1 cellular context compared by ENCODE assay signal in the genomic region with DNA sequence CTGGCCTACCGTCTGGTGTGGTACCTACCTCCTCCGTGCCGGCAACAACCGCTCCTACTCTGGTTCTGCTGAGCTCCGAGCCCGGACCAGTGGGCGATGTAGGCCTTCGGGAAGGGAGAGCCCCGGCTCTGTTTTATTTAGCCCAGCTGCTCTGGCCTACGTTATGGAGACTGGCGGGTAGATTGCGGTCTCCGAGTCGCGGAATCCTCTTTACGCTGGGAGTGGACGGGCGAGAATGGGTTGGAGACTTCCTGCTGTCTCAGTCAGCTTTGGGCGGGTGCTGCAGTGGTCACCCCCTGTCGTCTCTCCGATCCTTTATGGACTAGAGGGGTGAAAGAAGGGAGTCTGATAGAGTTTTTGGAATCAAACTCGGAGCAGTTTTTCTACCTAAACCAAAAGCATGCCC.
TF ChIP-seq lines count a peak whose summit lies in the region.

No MANE protein-coding gene starts in this region.

TF ChIP-seq in K562, 482 proteins besides CTCF, POLR2A, EP300 and RAD21 (continued from another document and continues in another):
- TF ChIP-seq, protein P1, sequence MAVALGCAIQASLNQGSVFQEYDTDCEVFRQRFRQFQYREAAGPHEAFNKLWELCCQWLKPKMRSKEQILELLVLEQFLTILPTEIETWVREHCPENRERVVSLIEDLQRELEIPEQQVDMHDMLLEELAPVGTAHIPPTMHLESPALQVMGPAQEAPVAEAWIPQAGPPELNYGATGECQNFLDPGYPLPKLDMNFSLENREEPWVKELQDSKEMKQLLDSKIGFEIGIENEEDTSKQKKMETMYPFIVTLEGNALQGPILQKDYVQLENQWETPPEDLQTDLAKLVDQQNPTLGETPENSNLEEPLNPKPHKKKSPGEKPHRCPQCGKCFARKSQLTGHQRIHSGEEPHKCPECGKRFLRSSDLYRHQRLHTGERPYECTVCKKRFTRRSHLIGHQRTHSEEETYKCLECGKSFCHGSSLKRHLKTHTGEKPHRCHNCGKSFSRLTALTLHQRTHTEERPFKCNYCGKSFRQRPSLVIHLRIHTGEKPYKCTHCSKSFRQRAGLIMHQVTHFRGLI (CRISPR knock-in tag; IDR thresholded peaks at IDR 0.05): no peak
- TF ChIP-seq PHB2 (IDR thresholded peaks at IDR 0.05; ENCODE audit: low read depth): no peak
- TF ChIP-seq GTF2F1 (IDR thresholded peaks at IDR 0.05; ENCODE audit: low read depth, low read length): no peak
- TF ChIP-seq, protein P2, sequence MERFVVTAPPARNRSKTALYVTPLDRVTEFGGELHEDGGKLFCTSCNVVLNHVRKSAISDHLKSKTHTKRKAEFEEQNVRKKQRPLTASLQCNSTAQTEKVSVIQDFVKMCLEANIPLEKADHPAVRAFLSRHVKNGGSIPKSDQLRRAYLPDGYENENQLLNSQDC (CRISPR knock-in tag; IDR thresholded peaks at IDR 0.05): no peak
- TF ChIP-seq CTBP1 (IDR thresholded peaks at IDR 0.05; ENCODE audit: borderline replicate concordance): no peak
- TF ChIP-seq PURB (CRISPR knock-in tag; IDR thresholded peaks at IDR 0.05; ENCODE audit: low read depth): no peak
- TF ChIP-seq RCOR1 (IDR thresholded peaks at IDR 0.05; ENCODE audit: borderline replicate concordance in 1 of 2, low read depth in 2 of 2, low read length in 2 of 2): no peak
- no peak for TF ChIP-seq BRCA1 (IDR thresholded peaks at IDR 0.05)
- no peak for TF ChIP-seq BRCA1 (CRISPR knock-in tag; IDR thresholded peaks at IDR 0.05)
- TF ChIP-seq ZBTB11 (CRISPR knock-in tag; IDR thresholded peaks at IDR 0.05): peak; percentile 55 to 79 (median 75)
- TF ChIP-seq, protein P3, sequence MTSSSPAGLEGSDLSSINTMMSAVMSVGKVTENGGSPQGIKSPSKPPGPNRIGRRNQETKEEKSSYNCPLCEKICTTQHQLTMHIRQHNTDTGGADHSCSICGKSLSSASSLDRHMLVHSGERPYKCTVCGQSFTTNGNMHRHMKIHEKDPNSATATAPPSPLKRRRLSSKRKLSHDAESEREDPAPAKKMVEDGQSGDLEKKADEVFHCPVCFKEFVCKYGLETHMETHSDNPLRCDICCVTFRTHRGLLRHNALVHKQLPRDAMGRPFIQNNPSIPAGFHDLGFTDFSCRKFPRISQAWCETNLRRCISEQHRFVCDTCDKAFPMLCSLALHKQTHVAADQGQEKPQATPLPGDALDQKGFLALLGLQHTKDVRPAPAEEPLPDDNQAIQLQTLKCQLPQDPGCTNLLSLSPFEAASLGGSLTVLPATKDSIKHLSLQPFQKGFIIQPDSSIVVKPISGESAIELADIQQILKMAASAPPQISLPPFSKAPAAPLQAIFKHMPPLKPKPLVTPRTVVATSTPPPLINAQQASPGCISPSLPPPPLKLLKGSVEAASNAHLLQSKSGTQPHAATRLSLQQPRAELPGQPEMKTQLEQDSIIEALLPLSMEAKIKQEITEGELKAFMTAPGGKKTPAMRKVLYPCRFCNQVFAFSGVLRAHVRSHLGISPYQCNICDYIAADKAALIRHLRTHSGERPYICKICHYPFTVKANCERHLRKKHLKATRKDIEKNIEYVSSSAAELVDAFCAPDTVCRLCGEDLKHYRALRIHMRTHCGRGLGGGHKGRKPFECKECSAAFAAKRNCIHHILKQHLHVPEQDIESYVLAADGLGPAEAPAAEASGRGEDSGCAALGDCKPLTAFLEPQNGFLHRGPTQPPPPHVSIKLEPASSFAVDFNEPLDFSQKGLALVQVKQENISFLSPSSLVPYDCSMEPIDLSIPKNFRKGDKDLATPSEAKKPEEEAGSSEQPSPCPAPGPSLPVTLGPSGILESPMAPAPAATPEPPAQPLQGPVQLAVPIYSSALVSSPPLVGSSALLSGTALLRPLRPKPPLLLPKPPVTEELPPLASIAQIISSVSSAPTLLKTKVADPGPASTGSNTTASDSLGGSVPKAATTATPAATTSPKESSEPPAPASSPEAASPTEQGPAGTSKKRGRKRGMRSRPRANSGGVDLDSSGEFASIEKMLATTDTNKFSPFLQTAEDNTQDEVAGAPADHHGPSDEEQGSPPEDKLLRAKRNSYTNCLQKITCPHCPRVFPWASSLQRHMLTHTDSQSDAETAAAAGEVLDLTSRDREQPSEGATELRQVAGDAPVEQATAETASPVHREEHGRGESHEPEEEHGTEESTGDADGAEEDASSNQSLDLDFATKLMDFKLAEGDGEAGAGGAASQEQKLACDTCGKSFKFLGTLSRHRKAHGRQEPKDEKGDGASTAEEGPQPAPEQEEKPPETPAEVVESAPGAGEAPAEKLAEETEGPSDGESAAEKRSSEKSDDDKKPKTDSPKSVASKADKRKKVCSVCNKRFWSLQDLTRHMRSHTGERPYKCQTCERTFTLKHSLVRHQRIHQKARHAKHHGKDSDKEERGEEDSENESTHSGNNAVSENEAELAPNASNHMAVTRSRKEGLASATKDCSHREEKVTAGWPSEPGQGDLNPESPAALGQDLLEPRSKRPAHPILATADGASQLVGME (CRISPR knock-in tag; IDR thresholded peaks at IDR 0.05): peak; percentile 79
- TF ChIP-seq CHD2 (IDR thresholded peaks at IDR 0.05; ENCODE audit: low read depth, low read length): no peak
- peak; percentile 67 for TF ChIP-seq CHD1 (IDR thresholded peaks at IDR 0.05; ENCODE audit: low read length)
- TF ChIP-seq C11orf30 (IDR thresholded peaks at IDR 0.05; ENCODE audit: low read depth): no peak
- no peak for TF ChIP-seq MEF2D (tag; conservative IDR thresholded peaks at IDR 0.05; ENCODE audit: low read depth)
- TF ChIP-seq HNRNPLL (IDR thresholded peaks at IDR 0.05; ENCODE audit: low read depth, low read length, poor library complexity, severe bottlenecking): no peak
- TF ChIP-seq ZNF165 (CRISPR knock-in tag; IDR thresholded peaks at IDR 0.05; ENCODE audit: borderline replicate concordance): no peak
- TF ChIP-seq DMBX1 (CRISPR knock-in tag; IDR thresholded peaks at IDR 0.05; ENCODE audit: borderline replicate concordance): no peak
- TF ChIP-seq ARHGAP35 (IDR thresholded peaks at IDR 0.05; ENCODE audit: partially characterized antibody): no peak
- TF ChIP-seq HLTF (IDR thresholded peaks at IDR 0.05): 0 out of 2 replicates have a peak, but pooled peaks have one; percentile 13
- TF ChIP-seq, protein P4, sequence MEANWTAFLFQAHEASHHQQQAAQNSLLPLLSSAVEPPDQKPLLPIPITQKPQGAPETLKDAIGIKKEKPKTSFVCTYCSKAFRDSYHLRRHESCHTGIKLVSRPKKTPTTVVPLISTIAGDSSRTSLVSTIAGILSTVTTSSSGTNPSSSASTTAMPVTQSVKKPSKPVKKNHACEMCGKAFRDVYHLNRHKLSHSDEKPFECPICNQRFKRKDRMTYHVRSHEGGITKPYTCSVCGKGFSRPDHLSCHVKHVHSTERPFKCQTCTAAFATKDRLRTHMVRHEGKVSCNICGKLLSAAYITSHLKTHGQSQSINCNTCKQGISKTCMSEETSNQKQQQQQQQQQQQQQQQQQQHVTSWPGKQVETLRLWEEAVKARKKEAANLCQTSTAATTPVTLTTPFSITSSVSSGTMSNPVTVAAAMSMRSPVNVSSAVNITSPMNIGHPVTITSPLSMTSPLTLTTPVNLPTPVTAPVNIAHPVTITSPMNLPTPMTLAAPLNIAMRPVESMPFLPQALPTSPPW (CRISPR knock-in tag; IDR thresholded peaks at IDR 0.05): no peak
- no peak for TF ChIP-seq ZNF3 (CRISPR knock-in tag; IDR thresholded peaks at IDR 0.05)
- no peak for TF ChIP-seq GTF2A2 (tag; IDR thresholded peaks at IDR 0.05)
- no peak for TF ChIP-seq NCOA6 (IDR thresholded peaks at IDR 0.05)
- TF ChIP-seq GATAD2B (IDR thresholded peaks at IDR 0.05; ENCODE audit: borderline replicate concordance): no peak
- TF ChIP-seq HNRNPUL1 (IDR thresholded peaks at IDR 0.05; ENCODE audit: low read length): no peak
- 0 out of 2 replicates have a peak, but pooled peaks have one; percentile 15 for TF ChIP-seq TARDBP (IDR thresholded peaks at IDR 0.05)
- TF ChIP-seq, protein P5, sequence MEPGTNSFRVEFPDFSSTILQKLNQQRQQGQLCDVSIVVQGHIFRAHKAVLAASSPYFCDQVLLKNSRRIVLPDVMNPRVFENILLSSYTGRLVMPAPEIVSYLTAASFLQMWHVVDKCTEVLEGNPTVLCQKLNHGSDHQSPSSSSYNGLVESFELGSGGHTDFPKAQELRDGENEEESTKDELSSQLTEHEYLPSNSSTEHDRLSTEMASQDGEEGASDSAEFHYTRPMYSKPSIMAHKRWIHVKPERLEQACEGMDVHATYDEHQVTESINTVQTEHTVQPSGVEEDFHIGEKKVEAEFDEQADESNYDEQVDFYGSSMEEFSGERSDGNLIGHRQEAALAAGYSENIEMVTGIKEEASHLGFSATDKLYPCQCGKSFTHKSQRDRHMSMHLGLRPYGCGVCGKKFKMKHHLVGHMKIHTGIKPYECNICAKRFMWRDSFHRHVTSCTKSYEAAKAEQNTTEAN (CRISPR knock-in tag; IDR thresholded peaks at IDR 0.05): no peak
- TF ChIP-seq BDP1 (IDR thresholded peaks at IDR 0.05; ENCODE audit: insufficient read depth, insufficient read length): no peak
- no peak for TF ChIP-seq ZNF384 (IDR thresholded peaks at IDR 0.05; ENCODE audit: low read depth, low read length)
- TF ChIP-seq ZNF239 (CRISPR knock-in tag; IDR thresholded peaks at IDR 0.05): no peak
- TF ChIP-seq TCFL5 (CRISPR knock-in tag; conservative IDR thresholded peaks at IDR 0.05): no peak
- no peak for TF ChIP-seq FIP1L1 (IDR thresholded peaks at IDR 0.05; ENCODE audit: low read depth, low read length, poor library complexity, severe bottlenecking)
- TF ChIP-seq HSF4 (CRISPR knock-in tag; IDR thresholded peaks at IDR 0.05; ENCODE audit: borderline replicate concordance): no peak
- TF ChIP-seq ZNF584 (CRISPR knock-in tag; IDR thresholded peaks at IDR 0.05; ENCODE audit: low read depth): no peak
- TF ChIP-seq POLR3G (IDR thresholded peaks at IDR 0.05; ENCODE audit: extremely low read depth, insufficient read length, insufficient replicate concordance): no peak
- TF ChIP-seq, protein P6, sequence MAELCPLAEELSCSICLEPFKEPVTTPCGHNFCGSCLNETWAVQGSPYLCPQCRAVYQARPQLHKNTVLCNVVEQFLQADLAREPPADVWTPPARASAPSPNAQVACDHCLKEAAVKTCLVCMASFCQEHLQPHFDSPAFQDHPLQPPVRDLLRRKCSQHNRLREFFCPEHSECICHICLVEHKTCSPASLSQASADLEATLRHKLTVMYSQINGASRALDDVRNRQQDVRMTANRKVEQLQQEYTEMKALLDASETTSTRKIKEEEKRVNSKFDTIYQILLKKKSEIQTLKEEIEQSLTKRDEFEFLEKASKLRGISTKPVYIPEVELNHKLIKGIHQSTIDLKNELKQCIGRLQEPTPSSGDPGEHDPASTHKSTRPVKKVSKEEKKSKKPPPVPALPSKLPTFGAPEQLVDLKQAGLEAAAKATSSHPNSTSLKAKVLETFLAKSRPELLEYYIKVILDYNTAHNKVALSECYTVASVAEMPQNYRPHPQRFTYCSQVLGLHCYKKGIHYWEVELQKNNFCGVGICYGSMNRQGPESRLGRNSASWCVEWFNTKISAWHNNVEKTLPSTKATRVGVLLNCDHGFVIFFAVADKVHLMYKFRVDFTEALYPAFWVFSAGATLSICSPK (IDR thresholded peaks at IDR 0.05; ENCODE audit: borderline replicate concordance): no peak
- TF ChIP-seq ZNF212 (CRISPR knock-in tag; IDR thresholded peaks at IDR 0.05): 0 out of 2 replicates have a peak, but pooled peaks have one; percentile 24
- TF ChIP-seq ASH1L (IDR thresholded peaks at IDR 0.05; ENCODE audit: borderline replicate concordance, low read depth, partially characterized antibody): no peak
- no peak for TF ChIP-seq CBFA2T3 (IDR thresholded peaks at IDR 0.05)
- no peak for TF ChIP-seq KDM4B (IDR thresholded peaks at IDR 0.05; ENCODE audit: borderline replicate concordance in 2 of 2, low read depth in 1 of 2)
- TF ChIP-seq ZNF277 (CRISPR knock-in tag; IDR thresholded peaks at IDR 0.05; ENCODE audit: borderline replicate concordance): no peak
- no peak for TF ChIP-seq TSC22D4 (tag; IDR thresholded peaks at IDR 0.05)
- TF ChIP-seq IRF2 (CRISPR knock-in tag; IDR thresholded peaks at IDR 0.05): no peak
- TF ChIP-seq SNIP1 (IDR thresholded peaks at IDR 0.05; ENCODE audit: low read depth): no peak
- no peak for TF ChIP-seq KLF10 (CRISPR knock-in tag; IDR thresholded peaks at IDR 0.05)
- TF ChIP-seq SMARCE1 (IDR thresholded peaks at IDR 0.05): peak; percentile 8; the same call in 1 of the 2 replicates
